ENCODE assay signal across 8 cellular contexts in genomic region chr7:36152756-36153570, GRCh38. TPM values are rescaled to one million over a fixed set of nuclear protein-coding genes. Genes with fewer than 3 reads are reported as not detected.
DNase-seq lines count a peak whose midpoint lies in the region; ATAC-seq lines count a peak whose summit lies in the region.

Gene EEPD1 (plus strand): TSS chr7:36153254. CDS start chr7:36154325, 1,071 bp downstream.

- H3K4me3 ChIP-seq in effector memory CD4-positive, alpha-beta T cell (ENCODE audit: insufficient read depth, low read depth, low read length, poor library complexity, severe bottlenecking) = peak within 1 kb of the TSS; percentile 71

- no peaks in the 10 kb centered on the region for H3K36me3 ChIP-seq in effector memory CD4-positive, alpha-beta T cell (ENCODE audit: control insufficient read depth, insufficient read depth, low read length)

- peak within 1 kb of the TSS; percentile 52 for H3K27ac ChIP-seq in effector memory CD4-positive, alpha-beta T cell (ENCODE audit: insufficient read depth, low read length, poor library complexity, severe bottlenecking)

- H3K27me3 ChIP-seq in effector memory CD4-positive, alpha-beta T cell (replicated peaks; ENCODE audit: control insufficient read depth, insufficient read depth, low read length, poor library complexity, severe bottlenecking) = no peaks in the 10 kb centered on the region

- DNase-seq in CMK (ENCODE audit: low read depth) (peak; percentile 95), HT-29 (ENCODE audit: low spot score) (peak; percentile 100), NOMO-1 treated with DMSO at 0.1 percent for 48 hours (lab: John Stamatoyannopoulos, UW; ENCODE audit: unreplicated experiment) (peak; percentile 98), medulla oblongata (ENCODE audit: extremely low spot score) (peak; percentile 100)
- DNase-seq in activated CD8-positive, alpha-beta memory T cell treated with anti-CD3 and anti-CD28 coated beads for 4 hours (ENCODE audit: low read depth in 2 of 2) = peak; percentile 99
- DNase-seq in effector memory CD4-positive, alpha-beta T cell = peak; percentile 99 to 100 (median 100)
- peak; percentile 97 to 100 (median 99) for DNase-seq in stimulated activated CD4-positive, alpha-beta T cell treated with anti-CD3 and anti-CD28 coated beads, TNF-alpha, amount 100 ng/mL, for 48 hours (ENCODE audit: low read depth in 3 of 3)

- no peaks in the 10 kb centered on the region for H3K9me3 ChIP-seq in effector memory CD4-positive, alpha-beta T cell (ENCODE audit: control insufficient read depth, low read length)

- ATAC-seq in GM21360 (IDR thresholded peaks at IDR 0.05; ENCODE audit: unreplicated experiment) = peak; percentile 92

- peaks cover 16% of the 10 kb centered on the region for H3K4me1 ChIP-seq in effector memory CD4-positive, alpha-beta T cell (ENCODE audit: control insufficient read depth, insufficient read depth, low read length, poor library complexity, severe bottlenecking)

RNA-seq across cellular contexts. Expression of gene EEPD1, which starts in this region (rescaled TPM):
- total RNA-seq in HT-29 (2014; rRNA removed; shearing (Covaris generic)) = 44.7 and 44.9 TPM in 2 replicates

Comparison
In these comparisons a context has a peak if more than half of its experiments do, and no peak if none do; other contexts are left out.
1. Peak in every context shown above with its lines: DNase-seq, ATAC-seq, H3K4me3 ChIP-seq and H3K27ac ChIP-seq.